ENCODE assay signal across 9 cellular contexts in the genomic region with DNA sequence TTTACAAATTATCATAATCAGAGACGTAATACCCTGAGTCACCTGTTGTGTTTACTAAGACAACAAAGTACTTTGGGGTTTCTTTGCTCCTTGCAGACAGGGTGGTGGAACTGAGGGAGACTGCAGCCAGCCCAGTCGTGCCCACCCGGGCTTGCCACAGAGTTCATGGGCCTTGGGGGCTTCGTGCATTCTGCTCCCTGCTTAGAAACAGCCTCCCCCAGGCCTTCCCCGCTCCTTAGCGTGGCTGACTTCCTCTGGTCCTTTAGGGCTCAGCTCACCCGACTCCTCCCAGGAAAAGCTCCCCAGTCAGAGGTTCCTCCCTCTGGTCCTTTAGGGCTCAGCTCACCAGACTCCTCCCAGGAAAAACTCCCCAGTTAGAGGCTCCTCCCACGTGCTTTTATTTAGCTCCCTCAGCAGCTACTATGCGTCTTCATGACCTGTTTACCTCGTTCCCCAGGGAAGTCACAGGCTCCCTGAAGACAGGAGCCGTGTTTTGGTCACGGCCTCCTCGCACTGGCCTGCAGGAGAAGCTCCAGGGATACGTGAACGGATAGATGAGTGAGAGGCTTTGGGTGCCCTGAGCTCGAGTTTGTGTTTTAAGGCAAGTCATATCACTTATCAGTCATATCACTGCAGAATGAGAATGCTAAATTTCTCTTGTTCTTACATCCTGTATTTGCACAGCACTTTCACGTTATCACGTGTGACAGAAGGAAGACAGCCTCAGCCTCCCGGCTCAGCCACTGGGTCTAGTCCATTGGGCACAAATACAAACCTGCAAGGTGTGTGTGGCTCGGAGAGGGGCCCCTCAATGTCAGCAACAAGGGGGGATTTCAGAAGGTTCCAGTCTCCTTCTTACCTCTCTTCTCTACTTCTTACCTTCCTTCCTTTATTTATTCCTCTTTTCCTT. TPM values are rescaled to one million over a fixed set of nuclear protein-coding genes. Genes with fewer than 3 reads are reported as not detected.
DNase-seq lines count a peak whose midpoint lies in the region; ATAC-seq and TF ChIP-seq lines count a peak whose summit lies in the region.
"Had no signal": no experiment of that assay in that cellular context is flagged by ENCODE, and none has a peak within 500 bp of the region (broad histone marks: within the 10 kb centered on the region; RNA-seq: fewer than 3 reads in every experiment).

No MANE protein-coding gene starts in this region.

- no peaks in the 10 kb centered on the region for H3K9me3 Mint-ChIP-seq in activated T-helper 1 cell treated with anti-CD3 and anti-CD28 coated beads, Interleukin-12 subunit alpha, Interleukin-12 subunit beta, Interleukin-2, Interleukin-4 antibody, amounts not matched to agents 30 ng/mL and 10 ng/mL and 1 ng/mL, durations not matched to agents 14 hours and 24 hours and 36 hours
- H3K9me3 Mint-ChIP-seq in neural progenitor cell: no peaks in the 10 kb centered on the region

- peaks cover 3% of the 10 kb centered on the region for H3K27me3 Mint-ChIP-seq in activated T-helper 1 cell treated with anti-CD3 and anti-CD28 coated beads, Interleukin-12 subunit alpha, Interleukin-12 subunit beta, Interleukin-2, Interleukin-4 antibody, amounts not matched to agents 30 ng/mL and 10 ng/mL and 1 ng/mL, durations not matched to agents 14 hours and 24 hours and 36 hours (ENCODE audit: insufficient read depth)
- peaks cover 2% of the 10 kb centered on the region for H3K27me3 Mint-ChIP-seq in neural progenitor cell (ENCODE audit: insufficient read depth, low read depth)

- H3K9me3 ChIP-seq in MM.1S (replicated peaks; ENCODE audit: insufficient read depth, low read length) (no peaks in the 10 kb centered on the region), neural progenitor cell (ENCODE audit: low read depth) (no peaks in the 10 kb centered on the region)
- H3K9me3 ChIP-seq: neutrophil had no signal

- H4K20me1 ChIP-seq in MM.1S (ENCODE audit: insufficient read depth, low read length): no peaks in the 10 kb centered on the region
- H4K20me1 ChIP-seq in neural progenitor cell (ENCODE audit: low read depth): no peaks in the 10 kb centered on the region

- H3K27ac ChIP-seq in MM.1S (ENCODE audit: low read length): peak overlapping the region; percentile 76
- H3K27ac ChIP-seq in neural progenitor cell: no peak overlapping the region
- H3K27ac ChIP-seq in dorsolateral prefrontal cortex: no peak overlapping the region
- H3K27ac ChIP-seq: neutrophil had no signal

- H3K9ac ChIP-seq in MM.1S (ENCODE audit: low read length) (peak overlapping the region; percentile 22; the same call in 1 of the 2 replicates), neural progenitor cell (no peak overlapping the region)

- peak overlapping the region; percentile 94 for H3K27ac Mint-ChIP-seq in activated T-helper 1 cell treated with anti-CD3 and anti-CD28 coated beads, Interleukin-12 subunit alpha, Interleukin-12 subunit beta, Interleukin-2, Interleukin-4 antibody, amounts not matched to agents 30 ng/mL and 10 ng/mL and 1 ng/mL, durations not matched to agents 14 hours and 24 hours and 36 hours
- H3K27ac Mint-ChIP-seq in neural progenitor cell: no peak overlapping the region

- no peaks in the 10 kb centered on the region for H3K36me3 Mint-ChIP-seq in activated T-helper 1 cell treated with anti-CD3 and anti-CD28 coated beads, Interleukin-12 subunit alpha, Interleukin-12 subunit beta, Interleukin-2, Interleukin-4 antibody, amounts not matched to agents 30 ng/mL and 10 ng/mL and 1 ng/mL, durations not matched to agents 14 hours and 24 hours and 36 hours (ENCODE audit: low read depth)
- H3K36me3 Mint-ChIP-seq in neural progenitor cell: no peaks in the 10 kb centered on the region

- intact Hi-C loops in Right ventricle myocardium superior (cut with DNase I) (no loop called here), cardiac septum (cut with DNase I) (no loop called here), dorsolateral prefrontal cortex (cut with DNase I) (no loop called here)
- intact Hi-C loops in activated T-helper 1 cell treated with anti-CD3 and anti-CD28 coated beads, Interleukin-12 subunit alpha, Interleukin-12 subunit beta, Interleukin-2, Interleukin-4 antibody, amounts not matched to agents 30 ng/mL and 10 ng/mL and 1 ng/mL, durations not matched to agents 14 hours and 24 hours and 36 hours (cut with micrococcal nuclease): loop anchor here (1.0 to 2.0 kb wide), 4 partner anchors 53 to 493 kb away; a partner anchor contains a TSS

- peak overlapping the region; percentile 85 for H2AFZ ChIP-seq in MM.1S (ENCODE audit: low read length)
- H2AFZ ChIP-seq in neural progenitor cell (replicated peaks): peak overlapping the region; percentile 99

- H3K27me3 ChIP-seq in MM.1S (replicated peaks; ENCODE audit: insufficient read depth, low read length) (no peaks in the 10 kb centered on the region), neural progenitor cell (no peaks in the 10 kb centered on the region), dorsolateral prefrontal cortex (peaks cover 0 to 6% (median 0%) of the 10 kb centered on the region in 45 donors)

- H3K79me2 ChIP-seq in MM.1S (ENCODE audit: low read length) (no peaks in the 10 kb centered on the region), neural progenitor cell (ENCODE audit: low read depth) (no peaks in the 10 kb centered on the region)

- H3F3A ChIP-seq in MM.1S (ENCODE audit: insufficient read depth, low read length) (peaks cover 28% of the 10 kb centered on the region), neural progenitor cell (ENCODE audit: low read depth) (no peaks in the 10 kb centered on the region)

- peak overlapping the region; percentile 76 for H3K4me3 Mint-ChIP-seq in activated T-helper 1 cell treated with anti-CD3 and anti-CD28 coated beads, Interleukin-12 subunit alpha, Interleukin-12 subunit beta, Interleukin-2, Interleukin-4 antibody, amounts not matched to agents 30 ng/mL and 10 ng/mL and 1 ng/mL, durations not matched to agents 14 hours and 24 hours and 36 hours
- H3K4me3 Mint-ChIP-seq in neural progenitor cell: no peak overlapping the region

- TF ChIP-seq CTCF in MM.1S (IDR thresholded peaks at IDR 0.05; ENCODE audit: low read length) (no peak), neural progenitor cell (IDR thresholded peaks at IDR 0.05) (no peak), dorsolateral prefrontal cortex (IDR thresholded peaks at IDR 0.05 in 54 of 56, conservative IDR thresholded peaks at IDR 0.05 in 2 of 56; ENCODE audit: low read depth in 1 of 56, partially characterized antibody in 56 of 56) (no peak)

- H3K4me2 ChIP-seq in MM.1S (ENCODE audit: low read depth, low read length): peak overlapping the region; percentile 76
- no peak overlapping the region for H3K4me2 ChIP-seq in neural progenitor cell

- peaks cover 36% of the 10 kb centered on the region for H3K4me1 Mint-ChIP-seq in activated T-helper 1 cell treated with anti-CD3 and anti-CD28 coated beads, Interleukin-12 subunit alpha, Interleukin-12 subunit beta, Interleukin-2, Interleukin-4 antibody, amounts not matched to agents 30 ng/mL and 10 ng/mL and 1 ng/mL, durations not matched to agents 14 hours and 24 hours and 36 hours (ENCODE audit: low read depth)
- peaks cover 7% of the 10 kb centered on the region for H3K4me1 Mint-ChIP-seq in neural progenitor cell

- H3K36me3 ChIP-seq in MM.1S (replicated peaks; ENCODE audit: insufficient read depth, low read length) (no peaks in the 10 kb centered on the region), neural progenitor cell (no peaks in the 10 kb centered on the region)
- H3K36me3 ChIP-seq: neutrophil had no signal

- H3K4me1 ChIP-seq in MM.1S (ENCODE audit: low read length) (peaks cover 30% of the 10 kb centered on the region), neural progenitor cell (peaks cover 10% of the 10 kb centered on the region)

- DNase-seq in Right ventricle myocardium superior (no peak), cardiac septum (ENCODE audit: low spot score) (no peak), MM.1S (peak; percentile 94), neural progenitor cell (ENCODE audit: low spot score) (peak; percentile 53), retina (no peak), dorsolateral prefrontal cortex (no peak), glomerular visceral epithelial cell (ENCODE audit: extremely low spot score) (no peak)
- DNase-seq in activated T-helper 1 cell treated with anti-CD3 and anti-CD28 coated beads, Interleukin-12 subunit alpha, Interleukin-12 subunit beta, Interleukin-2, Interleukin-4 antibody, amounts not matched to agents 30 ng/mL and 10 ng/mL and 1 ng/mL, durations not matched to agents 14 hours and 24 hours and 36 hours (ENCODE audit: low spot score): peak; percentile 35

- no peaks in the 10 kb centered on the region for H3K9me2 ChIP-seq in MM.1S (replicated peaks; ENCODE audit: insufficient read depth, low read length)

- peak; percentile 60 for ATAC-seq in Right ventricle myocardium superior (ENCODE audit: poor library complexity)

- H3K4me3 ChIP-seq in MM.1S (ENCODE audit: low read length) (peak overlapping the region; percentile 51), neural progenitor cell (no peak overlapping the region), dorsolateral prefrontal cortex (no peak overlapping the region)

RNA-seq across cellular contexts. Expression of a gene that starts 52.7 kb away (rescaled TPM):
- total RNA-seq in Right ventricle myocardium superior: 15.2 TPM
- total RNA-seq in cardiac septum: 23.2 TPM
- total RNA-seq in activated T-helper 1 cell treated with anti-CD3 and anti-CD28 coated beads, Interleukin-12 subunit alpha, Interleukin-12 subunit beta, Interleukin-2, Interleukin-4 antibody, amounts not matched to agents 30 ng/mL and 10 ng/mL and 1 ng/mL, durations not matched to agents 14 hours and 24 hours and 36 hours: 0.70 and 1.3 TPM in 2 replicates
- 0.92 and 3.1 TPM in 2 replicates for total RNA-seq in neural progenitor cell (ENCODE audit: low replicate concordance)
- total RNA-seq in dorsolateral prefrontal cortex: 10 to 100 TPM in 13 of 120 experiments, 1 to 10 TPM in 107; 2.3 to 26.0 (median 6.4) TPM

Comparison
In these comparisons a context has a peak if more than half of its experiments do, and no peak if none do; other contexts are left out.
1. DNase-seq: peak in MM.1S (single experiment), activated T-helper 1 cell treated with anti-CD3 and anti-CD28 coated beads, Interleukin-12 subunit alpha, Interleukin-12 subunit beta, Interleukin-2, Interleukin-4 antibody, amounts not matched to agents 30 ng/mL and 10 ng/mL and 1 ng/mL, durations not matched to agents 14 hours and 24 hours and 36 hours (single experiment) and neural progenitor cell (single experiment); none in Right ventricle myocardium superior (single experiment), cardiac septum (single experiment), retina (single experiment), dorsolateral prefrontal cortex (0 of 10) and glomerular visceral epithelial cell (single experiment).